9 cellular contexts compared by ENCODE assay signal in the genomic region with DNA sequence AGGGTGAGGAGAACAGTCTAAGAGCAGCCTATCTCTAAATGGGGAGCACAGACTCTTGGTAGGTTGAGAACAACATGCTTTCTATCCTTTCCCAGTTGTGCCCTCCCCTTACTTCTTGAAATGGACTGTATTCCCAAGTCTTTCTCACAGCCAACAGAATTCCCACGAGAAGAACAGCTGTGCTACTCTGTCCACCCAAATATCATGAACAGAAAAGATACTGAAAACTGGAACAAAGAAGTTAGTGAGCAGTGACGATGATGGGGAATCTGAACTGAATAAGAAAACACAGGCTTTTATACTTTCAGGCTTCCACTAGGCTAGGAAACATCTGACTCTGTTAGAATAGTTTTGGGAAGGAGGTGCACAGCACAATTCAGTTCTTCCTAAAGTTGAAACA. TPM values are rescaled to one million over a fixed set of nuclear protein-coding genes. Genes with fewer than 3 reads are reported as not detected.
DNase-seq lines count a peak whose midpoint lies in the region; TF ChIP-seq lines count a peak whose summit lies in the region.
"Had no signal": no experiment of that assay in that cellular context is flagged by ENCODE, and none has a peak within 500 bp of the region (broad histone marks: within the 10 kb centered on the region; RNA-seq: fewer than 3 reads in every experiment).

No MANE protein-coding gene starts in this region.

- no peak for TF ChIP-seq POLR2A in esophagus muscularis mucosa (IDR thresholded peaks at IDR 0.05; ENCODE audit: low read depth)

- TF ChIP-seq EP300 in esophagus muscularis mucosa (IDR thresholded peaks at IDR 0.05), result no peak

- H3K36me3 ChIP-seq in esophagus muscularis mucosa, result peaks cover 8 to 52% (median 37%) of the 10 kb centered on the region in 4 donors
- H3K36me3 ChIP-seq in subcutaneous abdominal adipose tissue (ENCODE audit: control insufficient read depth in 5 of 5, insufficient read depth in 5 of 5, low read length in 5 of 5), result peaks cover 8 to 34% (median 30%) of the 10 kb centered on the region in 5 donors

- peak overlapping the region in 3 of 4 donors; percentile 16 to 96 (median 83) for H3K4me3 ChIP-seq in esophagus muscularis mucosa
- peak overlapping the region in 1 of 5 donors; percentile 10 for H3K4me3 ChIP-seq in subcutaneous abdominal adipose tissue (ENCODE audit: low read depth in 1 of 5, low read length in 5 of 5)

- no peaks in the 10 kb centered on the region for H3K27me3 Mint-ChIP-seq in activated naive CD4-positive, alpha-beta T cell treated with anti-CD3 and anti-CD28 coated beads, Interleukin-2, amount 10 ng/mL, durations not matched to agents 7 days and 5 days

- peak overlapping the region; percentile 99 for H3K4me3 Mint-ChIP-seq in activated naive CD4-positive, alpha-beta T cell treated with anti-CD3 and anti-CD28 coated beads, Interleukin-2, amount 10 ng/mL, durations not matched to agents 7 days and 5 days

- no peaks in the 10 kb centered on the region for H3K9me3 ChIP-seq in esophagus muscularis mucosa
- H3K9me3 ChIP-seq in subcutaneous abdominal adipose tissue (ENCODE audit: control insufficient read depth in 5 of 5, low read length in 5 of 5), result no peaks in the 10 kb centered on the region

- no peak for DNase-seq in activated naive CD4-positive, alpha-beta T cell treated with anti-CD3 and anti-CD28 coated beads, Interleukin-2, amount 10 ng/mL, durations not matched to agents 7 days and 5 days
- no peak for DNase-seq in activated naive CD4-positive, alpha-beta T cell (lab: John Stamatoyannopoulos, UW)
- no peak for DNase-seq in esophagus muscularis mucosa (ENCODE audit: extremely low spot score)
- DNase-seq in hypothalamus (lab: John Stamatoyannopoulos, UW), result no peak
- no peak for DNase-seq in NCI-H2029 (lab: John Stamatoyannopoulos, UW)
- DNase-seq: C1 segment of cervical spinal cord; effector CD4-positive, alpha-beta T cell; stimulated activated CD4-positive, alpha-beta T cell treated with anti-CD3 and anti-CD28 coated beads, Interleukin-2, amount 100 ng/mL, for 24 hours had no signal

- peaks cover 74% of the 10 kb centered on the region for H3K4me1 Mint-ChIP-seq in activated naive CD4-positive, alpha-beta T cell treated with anti-CD3 and anti-CD28 coated beads, Interleukin-2, amount 10 ng/mL, durations not matched to agents 7 days and 5 days

- intact Hi-C loops in esophagus muscularis mucosa (cut with DNase I), result no loop called here

- peaks cover 76 to 85% (median 83%) of the 10 kb centered on the region in 4 donors for H3K4me1 ChIP-seq in esophagus muscularis mucosa
- H3K4me1 ChIP-seq in subcutaneous abdominal adipose tissue (ENCODE audit: control insufficient read depth in 5 of 5, insufficient read depth in 5 of 5, low read length in 5 of 5), result peaks cover 23 to 76% (median 65%) of the 10 kb centered on the region in 5 donors

- H3K27ac ChIP-seq in esophagus muscularis mucosa (replicated peaks in 1 of 4), result peak overlapping the region in 3 of 4 donors; percentile 13 to 95 (median 49)
- H3K27ac ChIP-seq in subcutaneous abdominal adipose tissue (ENCODE audit: low read depth, low read length), result peak overlapping the region; percentile 99

- H3K36me3 Mint-ChIP-seq in activated naive CD4-positive, alpha-beta T cell treated with anti-CD3 and anti-CD28 coated beads, Interleukin-2, amount 10 ng/mL, durations not matched to agents 7 days and 5 days, result peaks cover 71% of the 10 kb centered on the region

- no peak for TF ChIP-seq CTCF in esophagus muscularis mucosa (IDR thresholded peaks at IDR 0.05)

- no peaks in the 10 kb centered on the region for H3K9me3 Mint-ChIP-seq in activated naive CD4-positive, alpha-beta T cell treated with anti-CD3 and anti-CD28 coated beads, Interleukin-2, amount 10 ng/mL, durations not matched to agents 7 days and 5 days

- WGBS in esophagus muscularis mucosa, result 27% methylated on average over 2 of the region's 2 CpGs

- CTCF ChIA-PET in activated naive CD4-positive, alpha-beta T cell treated with anti-CD3 and anti-CD28 coated beads, Interleukin-2, amount 10 ng/mL, durations not matched to agents 7 days and 5 days (lab: Charles Lee), result interaction anchor here (0.8 to 1.1 kb wide), 2 partner anchors 12 to 34 kb away, joined by 3 read pairs; partner anchors contain the start of gene PTGES3

- H3K27me3 ChIP-seq in esophagus muscularis mucosa (no peaks in the 10 kb centered on the region), subcutaneous abdominal adipose tissue (ENCODE audit: control insufficient read depth in 5 of 5, insufficient read depth in 4 of 5, low read length in 5 of 5) (peaks cover 0 to 3% (median 0%) of the 10 kb centered on the region in 5 donors)

- H3K9ac ChIP-seq in subcutaneous abdominal adipose tissue (ENCODE audit: low read length in 5 of 5), result peak overlapping the region; percentile 25 to 58 (median 32)

- H3K27ac Mint-ChIP-seq in activated naive CD4-positive, alpha-beta T cell treated with anti-CD3 and anti-CD28 coated beads, Interleukin-2, amount 10 ng/mL, durations not matched to agents 7 days and 5 days, result peak overlapping the region; percentile 33

RNA-seq across cellular contexts. Expression of gene NACA, which starts 3.4 kb away (rescaled TPM):
- 1,000 to 10,000 TPM in 3 of 4 donors, 100 to 1,000 TPM in 1; 913 to 1,477 (median 1,221) TPM for total RNA-seq in esophagus muscularis mucosa

RNA-seq across cellular contexts. Expression of gene PRIM1, which starts 30.4 kb away (rescaled TPM):
- total RNA-seq in esophagus muscularis mucosa, result 1 to 10 TPM; 2.2 to 4.2 (median 3.2) TPM

RNA-seq across cellular contexts. Expression of gene PTGES3, which starts 33.6 kb away (rescaled TPM):
- total RNA-seq in esophagus muscularis mucosa, result 100 to 1,000 TPM in 1 of 4 donors, 10 to 100 TPM in 3; 86.8 to 118 (median 92.0) TPM

RNA-seq across cellular contexts. Expression of gene HSD17B6, which starts 41.4 kb away (rescaled TPM):
- 1 to 10 TPM in 2 of 4 donors, under 1 TPM in 2; 0.58 to 1.8 (median 1.00) TPM for total RNA-seq in esophagus muscularis mucosa
